11 cellular contexts compared by ENCODE assay signal in the genomic region with DNA sequence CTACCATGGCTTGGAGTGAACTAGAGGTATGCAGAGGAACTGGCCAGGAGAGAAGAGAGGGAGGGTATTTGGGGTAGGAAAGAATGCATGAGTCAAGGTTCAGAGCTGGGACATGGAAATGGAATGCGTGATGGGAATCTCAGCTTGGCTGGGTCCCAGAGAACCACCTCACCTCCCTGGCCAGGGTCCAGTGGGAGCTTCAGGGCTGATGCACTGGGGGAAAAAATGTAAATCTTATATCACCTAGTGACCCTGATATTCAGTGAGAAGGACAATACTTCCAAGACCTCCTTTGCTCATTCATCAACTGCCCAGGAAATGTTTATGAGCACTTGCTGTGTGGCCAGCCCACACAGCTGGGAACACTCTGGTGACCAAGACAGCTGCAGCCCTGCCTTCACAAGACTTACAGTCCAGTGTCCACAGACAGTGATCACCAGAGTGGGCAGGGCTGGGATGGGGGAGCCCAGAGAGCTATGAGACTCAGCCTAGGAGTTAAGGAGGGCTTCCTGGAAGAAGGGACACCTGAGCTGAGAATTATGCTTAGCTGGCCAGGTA. TPM values are rescaled to one million over a fixed set of nuclear protein-coding genes. Genes with fewer than 3 reads are reported as not detected.
DNase-seq lines count a peak whose midpoint lies in the region; ATAC-seq, FAIRE-seq and TF ChIP-seq lines count a peak whose summit lies in the region.
"Had no signal": no experiment of that assay in that cellular context is flagged by ENCODE, and none has a peak within 500 bp of the region (broad histone marks: within the 10 kb centered on the region; RNA-seq: fewer than 3 reads in every experiment).

No MANE protein-coding gene starts in this region.

- peaks cover 19% of the 10 kb centered on the region for H3K4me1 ChIP-seq in body of pancreas
- no peaks in the 10 kb centered on the region for H3K4me1 ChIP-seq in CD4-positive, alpha-beta memory T cell (ENCODE audit: insufficient read depth, low read length)

- no peak overlapping the region for H3K4me3 Mint-ChIP-seq in activated CD4-positive, alpha-beta T cell treated with anti-CD3 and anti-CD28 coated beads for 36 hours
- no peak overlapping the region for H3K4me3 Mint-ChIP-seq in CD4-positive, alpha-beta memory T cell

- ATAC-seq in body of pancreas = peak; percentile 89
- ATAC-seq in GM19324 (IDR thresholded peaks at IDR 0.05; ENCODE audit: low FRiP score, unreplicated experiment) = no peak
- ATAC-seq in activated CD4-positive, alpha-beta T cell treated with anti-CD3 and anti-CD28 coated beads for 36 hours = no peak

- no peaks in the 10 kb centered on the region for H3K4me1 Mint-ChIP-seq in activated CD4-positive, alpha-beta T cell treated with anti-CD3 and anti-CD28 coated beads for 36 hours
- no peaks in the 10 kb centered on the region for H3K4me1 Mint-ChIP-seq in CD4-positive, alpha-beta memory T cell

- WGBS in body of pancreas, 2 donors = 55 to 57% methylated on average over 1 of the region's 1 CpG

- peak in 1 of 3 donors; percentile 29 for TF ChIP-seq POLR2A in body of pancreas (IDR thresholded peaks at IDR 0.05)

- DNase-seq in HT-29 (ENCODE audit: low spot score) (peak; percentile 94), body of pancreas (peak; percentile 66 to 79 (median 74)), islet precursor cell (peak; percentile 67), urothelium cell line (ENCODE audit: low spot score) (peak; percentile 87)
- DNase-seq in activated CD4-positive, alpha-beta T cell treated with anti-CD3 and anti-CD28 coated beads for 36 hours = no peak
- DNase-seq in CD4-positive, alpha-beta memory T cell = no peak
- DNase-seq: caudate nucleus, NCI-H1930, ovary had no signal

- no peaks in the 10 kb centered on the region for H3K9me3 Mint-ChIP-seq in activated CD4-positive, alpha-beta T cell treated with anti-CD3 and anti-CD28 coated beads for 36 hours (ENCODE audit: low read depth)
- H3K9me3 Mint-ChIP-seq in CD4-positive, alpha-beta memory T cell = peaks cover 0 to 6% (median 4%) of the 10 kb centered on the region in 8 donors

- intact Hi-C loops in body of pancreas (cut with DNase I) = no loop called here
- intact Hi-C loops in activated CD4-positive, alpha-beta T cell treated with anti-CD3 and anti-CD28 coated beads for 36 hours (cut with DNase I, micrococcal nuclease) = no loop called here
- intact Hi-C loops in CD4-positive, alpha-beta memory T cell (cut with micrococcal nuclease) = no loop called here

- no peaks in the 10 kb centered on the region for H3K9me3 ChIP-seq in body of pancreas
- H3K9me3 ChIP-seq in CD4-positive, alpha-beta memory T cell (ENCODE audit: control insufficient read depth in 1 of 2, low read length in 2 of 2) = no peaks in the 10 kb centered on the region
- H3K9me3 ChIP-seq: ovary had no signal

- H3K27ac ChIP-seq in body of pancreas = peak overlapping the region; percentile 34 to 81 (median 68)
- no peak overlapping the region for H3K27ac ChIP-seq in CD4-positive, alpha-beta memory T cell (ENCODE audit: low read depth, low read length)
- H3K27ac ChIP-seq: ovary, SK-N-MC had no signal

- no peak overlapping the region for H3K4me3 ChIP-seq in body of pancreas
- no peak overlapping the region for H3K4me3 ChIP-seq in CD4-positive, alpha-beta memory T cell (ENCODE audit: low read length in 2 of 2)
- H3K4me3 ChIP-seq: ovary, SK-N-MC had no signal

- no peak overlapping the region for H3K27ac Mint-ChIP-seq in activated CD4-positive, alpha-beta T cell treated with anti-CD3 and anti-CD28 coated beads for 36 hours
- no peak overlapping the region for H3K27ac Mint-ChIP-seq in CD4-positive, alpha-beta memory T cell

- H3K36me3 Mint-ChIP-seq in activated CD4-positive, alpha-beta T cell treated with anti-CD3 and anti-CD28 coated beads for 36 hours (ENCODE audit: low read depth) = no peaks in the 10 kb centered on the region
- H3K36me3 Mint-ChIP-seq in CD4-positive, alpha-beta memory T cell = no peaks in the 10 kb centered on the region

- peak; percentile 94 for FAIRE-seq in urothelium cell line (lab: Jason Lieb, UNC)

- POLR2A ChIA-PET in activated CD4-positive, alpha-beta T cell treated with anti-CD3 and anti-CD28 coated beads for 36 hours (lab: Charles Lee) = no interaction called here
- POLR2A ChIA-PET in CD4-positive, alpha-beta memory T cell (lab: Charles Lee; ENCODE audit: partially characterized antibody) = no interaction called here

- peaks cover 7% of the 10 kb centered on the region for H3K27me3 Mint-ChIP-seq in activated CD4-positive, alpha-beta T cell treated with anti-CD3 and anti-CD28 coated beads for 36 hours
- peaks cover 7 to 10% of the 10 kb centered on the region in 2 donors for H3K27me3 Mint-ChIP-seq in CD4-positive, alpha-beta memory T cell

- H3K36me3 ChIP-seq in body of pancreas (replicated peaks in 1 of 2; ENCODE audit: insufficient read depth in 1 of 2, low read depth in 2 of 2) = no peaks in the 10 kb centered on the region
- H3K36me3 ChIP-seq in CD4-positive, alpha-beta memory T cell (ENCODE audit: insufficient read depth, low read length) = no peaks in the 10 kb centered on the region
- H3K36me3 ChIP-seq: ovary had no signal

- CTCF ChIA-PET in activated CD4-positive, alpha-beta T cell treated with anti-CD3 and anti-CD28 coated beads for 36 hours (lab: Charles Lee) = interaction anchor here (1.2 kb wide), 1 partner anchor 49 kb away, joined by 3 read pairs; no protein-coding TSS in a partner anchor
- CTCF ChIA-PET in CD4-positive, alpha-beta memory T cell (lab: Charles Lee; ENCODE audit: partially characterized antibody) = interaction anchor here (1.3 kb wide), 1 partner anchor 31 kb away, joined by 5 read pairs; no protein-coding TSS in a partner anchor

- no peak for TF ChIP-seq CTCF in body of pancreas (IDR thresholded peaks at IDR 0.05)

- H3K27me3 ChIP-seq in body of pancreas = no peaks in the 10 kb centered on the region
- no peaks in the 10 kb centered on the region for H3K27me3 ChIP-seq in CD4-positive, alpha-beta memory T cell (ENCODE audit: insufficient read depth, low read length)
- H3K27me3 ChIP-seq: ovary had no signal

RNA-seq across cellular contexts. Expression of gene IGSF23, which starts 12.8 kb away (rescaled TPM):
- not detected in 2 replicates for total RNA-seq in HT-29 (2014; rRNA removed; shearing (Covaris generic))
- total RNA-seq in body of pancreas = 1 to 10 TPM in 1 of 2 donors, not detected in 1; 3.1 TPM
- not detected for total RNA-seq in activated CD4-positive, alpha-beta T cell treated with anti-CD3 and anti-CD28 coated beads for 36 hours
- not detected for total RNA-seq in CD4-positive, alpha-beta memory T cell
- not detected for polyA plus RNA-seq in CD4-positive, alpha-beta memory T cell
- polyA plus RNA-seq: ovary had no signal

RNA-seq across cellular contexts. Expression of gene PVR, which starts 17.6 kb away (rescaled TPM):
- total RNA-seq in HT-29 (2014; rRNA removed; shearing (Covaris generic)) = 204 and 206 TPM in 2 replicates
- 10 to 100 TPM; 36.8 to 55.4 TPM for total RNA-seq in body of pancreas
- 10 to 100 TPM; 10.9 to 11.3 TPM for total RNA-seq in activated CD4-positive, alpha-beta T cell treated with anti-CD3 and anti-CD28 coated beads for 36 hours
- total RNA-seq in CD4-positive, alpha-beta memory T cell = 1 to 10 TPM; 1.0 to 1.7 TPM
- under 1 TPM in 1 of 2 donors, not detected in 1; 0.34 TPM for polyA plus RNA-seq in CD4-positive, alpha-beta memory T cell

RNA-seq across cellular contexts. Expression of gene CEACAM19, which starts 45.1 kb away (rescaled TPM):
- total RNA-seq in HT-29 (2014; rRNA removed; shearing (Covaris generic)) = 1.0 and 2.2 TPM in 2 replicates
- 1 to 10 TPM; 3.9 to 5.3 TPM for total RNA-seq in body of pancreas
- under 1 TPM; 0.56 to 0.73 TPM for total RNA-seq in activated CD4-positive, alpha-beta T cell treated with anti-CD3 and anti-CD28 coated beads for 36 hours
- total RNA-seq in CD4-positive, alpha-beta memory T cell = 1 to 10 TPM; 1.3 to 1.4 TPM
- not detected for polyA plus RNA-seq in CD4-positive, alpha-beta memory T cell

Comparison
In these comparisons a context has a peak if more than half of its experiments do, and no peak if none do; other contexts are left out.
1. DNase-seq: peak in HT-29 (single experiment), body of pancreas (4 of 4), islet precursor cell (single experiment) and urothelium cell line (single experiment); none in activated CD4-positive, alpha-beta T cell treated with anti-CD3 and anti-CD28 coated beads for 36 hours (single experiment) and CD4-positive, alpha-beta memory T cell (0 of 5).
2. RNA of gene PVR, which starts 17.6 kb away (total RNA-seq): 204 to 206 TPM in HT-29, 36.8 to 55.4 TPM in body of pancreas and 10.9 to 11.3 TPM in activated CD4-positive, alpha-beta T cell treated with anti-CD3 and anti-CD28 coated beads for 36 hours; 1.0 to 1.7 TPM in CD4-positive, alpha-beta memory T cell; every median in the first group is over 4 times any median in the second.